35 cellular contexts compared by ENCODE assay signal in genomic region chr16:15445450-15445849, GRCh38. TPM values are rescaled to one million over a fixed set of nuclear protein-coding genes. Genes with fewer than 3 reads are reported as not detected.
"Had no signal": no experiment of that assay in that cellular context is flagged by ENCODE, and none has a peak within 500 bp of the region (broad histone marks: within the 10 kb centered on the region; RNA-seq: fewer than 3 reads in every experiment).

No MANE protein-coding gene starts in this region.

- H3K27me3 ChIP-seq: MG63 had no signal

- H3K36me3 ChIP-seq: MG63 had no signal

- H3K9ac ChIP-seq: KMS-11 had no signal

- H3K4me3 ChIP-seq: MG63 had no signal

- H3K27ac ChIP-seq: KMS-11 had no signal

- H3K4me2 ChIP-seq: KMS-11 had no signal

- DNase-seq: Karpas-422, Kasumi-1, MG63, MM.1S, MV-4-11, NCI-H1048, NCI-H1092, NCI-H1092 treated with DMSO at 0.1 percent for 48 hours, NCI-H1105, NCI-H1105 treated with DMSO at 0.1 percent for 48 hours, NCI-H1417, NCI-H1417 treated with DMSO at 0.1 percent for 48 hours, NCI-H1436, NCI-H1436 treated with DMSO at 0.1 percent for 48 hours, NCI-H146, NCI-H1694, NCI-H1694 treated with DMSO at 0.1 percent for 48 hours, NCI-H187 treated with DMSO at 0.1 percent for 48 hours, NCI-H1930, NCI-H2029, NCI-H2029 treated with DMSO at 0.1 percent for 48 hours, NCI-H2081, NCI-H2081 treated with DMSO at 0.1 percent for 48 hours, NCI-H2107, NCI-H2171, NCI-H2171 treated with DMSO at 0.1 percent for 48 hours, NCI-H2227 treated with DMSO at 0.1 percent for 48 hours, NCI-H226, NCI-H345, NCI-H446, NCI-H446 treated with DMSO at 0.1 percent for 48 hours, NCI-H510A, NCI-H510A treated with DMSO at 0.1 percent for 48 hours had no signal

RNA-seq across cellular contexts. Expression of gene MPV17L, which starts 49.9 kb away (rescaled TPM):
- total RNA-seq: MCF 10A had no signal
